ENCODE assay signal across 9 cellular contexts in the genomic region with DNA sequence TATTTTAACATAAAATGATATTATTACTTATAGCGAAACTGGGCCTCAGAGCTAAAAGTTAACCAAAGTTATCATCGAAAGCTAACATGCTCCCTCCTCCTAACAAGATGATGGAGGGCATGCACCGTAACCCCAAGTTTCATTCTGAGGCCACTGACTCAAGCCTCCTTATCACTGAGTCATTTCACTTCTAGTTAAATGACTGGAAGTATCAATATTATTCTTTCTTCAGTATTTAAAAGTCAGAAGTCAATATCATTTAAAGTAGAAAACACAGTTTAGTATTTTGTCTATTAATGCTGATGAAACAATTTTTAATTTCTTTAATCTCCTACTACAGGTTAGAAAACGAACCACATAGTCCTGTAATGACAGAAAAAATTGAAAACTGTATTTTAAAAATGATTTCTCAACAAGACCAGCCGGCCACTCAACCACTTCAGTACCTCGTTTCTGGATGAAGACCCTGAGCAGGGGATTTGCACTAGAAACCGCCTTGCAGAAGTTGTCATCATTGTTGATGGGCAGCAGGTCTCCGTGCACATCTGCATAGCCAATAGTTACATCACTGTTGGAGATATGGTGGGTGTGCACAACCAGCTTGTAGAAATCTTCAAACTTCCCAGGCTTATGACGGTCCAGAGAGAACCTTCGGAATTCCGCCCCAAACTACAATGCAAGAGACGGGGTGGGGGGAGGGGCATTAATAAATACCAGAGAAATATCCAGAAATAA. TPM values are rescaled to one million over a fixed set of nuclear protein-coding genes. Genes with fewer than 3 reads are reported as not detected.
DNase-seq lines count a peak whose midpoint lies in the region; ATAC-seq and TF ChIP-seq lines count a peak whose summit lies in the region.
"Had no signal": no experiment of that assay in that cellular context is flagged by ENCODE, and none has a peak within 500 bp of the region (broad histone marks: within the 10 kb centered on the region; RNA-seq: fewer than 3 reads in every experiment).

No MANE protein-coding gene starts in this region.

- CTCF ChIA-PET in T-cell (lab: Charles Lee), result no interaction called here

- TF ChIP-seq CTCF in GM12865 (IDR thresholded peaks at IDR 0.05; ENCODE audit: insufficient read depth, low read depth, low read length, missing control alignments), result no peak
- TF ChIP-seq CTCF in glutamatergic neuron (IDR thresholded peaks at IDR 0.05; ENCODE audit: partially characterized antibody, unreplicated experiment), result no peak

- H3K4me3 Mint-ChIP-seq in glutamatergic neuron (ENCODE audit: unreplicated experiment) (no peak overlapping the region), T-cell (no peak overlapping the region)

- DNase-seq in GM12865 (ENCODE audit: low read depth) (peak; percentile 86), glutamatergic neuron (no peak), epidermal melanocyte (ENCODE audit: insufficient read length, low spot score) (no peak), dermis blood vessel endothelial cell (no peak), T-cell (no peak)
- DNase-seq: NCI-H2227 treated with DMSO at 0.1 percent for 48 hours had no signal

- H3K4me3 ChIP-seq in GM12865 (ENCODE audit: low read depth, low read length), result no peak overlapping the region

- peaks cover 5% of the 10 kb centered on the region for H3K36me3 Mint-ChIP-seq in glutamatergic neuron (ENCODE audit: unreplicated experiment)
- no peaks in the 10 kb centered on the region for H3K36me3 Mint-ChIP-seq in T-cell

- H3K9me3 Mint-ChIP-seq in glutamatergic neuron (ENCODE audit: unreplicated experiment), result peaks cover 7% of the 10 kb centered on the region
- H3K9me3 Mint-ChIP-seq in T-cell, result no peaks in the 10 kb centered on the region

- H3K4me1 Mint-ChIP-seq in glutamatergic neuron (ENCODE audit: low read depth, unreplicated experiment) (peaks cover 43% of the 10 kb centered on the region), T-cell (no peaks in the 10 kb centered on the region)

- ATAC-seq in GM18909 (IDR thresholded peaks at IDR 0.05; ENCODE audit: poor library complexity, unreplicated experiment) (peak; percentile 94), HG02678 (IDR thresholded peaks at IDR 0.05; ENCODE audit: unreplicated experiment) (peak; percentile 85), HG03571 (IDR thresholded peaks at IDR 0.05; ENCODE audit: unreplicated experiment) (peak; percentile 95), T-cell (replicated peaks in 1 of 4) (no peak)

- POLR2A ChIA-PET in T-cell (lab: Charles Lee), result no interaction called here

- H3K27ac Mint-ChIP-seq in glutamatergic neuron (ENCODE audit: unreplicated experiment) (no peak overlapping the region), T-cell (no peak overlapping the region)

- peaks cover 1% of the 10 kb centered on the region for H3K27me3 Mint-ChIP-seq in glutamatergic neuron (ENCODE audit: unreplicated experiment)
- peaks cover 23 to 40% of the 10 kb centered on the region in 2 donors for H3K27me3 Mint-ChIP-seq in T-cell

RNA-seq across cellular contexts. Expression of a gene that starts 44.9 kb away (rescaled TPM):
- total RNA-seq in glutamatergic neuron (ENCODE audit: unreplicated experiment) (25.2 TPM), dermis blood vessel endothelial cell (25.4 and 60.2 TPM in 2 replicates), T-cell (under 1 TPM in 4 of 5 donors, not detected in 1; 0.15 to 0.96 (median 0.50) TPM)

Comparison
In these comparisons a context has a peak if more than half of its experiments do, and no peak if none do; other contexts are left out.
1. ATAC-seq: peak in GM18909 (single experiment), HG02678 (single experiment) and HG03571 (single experiment); none in T-cell (0 of 4).
2. RNA of a gene that starts 44.9 kb away (total RNA-seq): 25.4 to 60.2 TPM in dermis blood vessel endothelial cell and 25.2 TPM in glutamatergic neuron (single experiment); 0.15 to 0.96 TPM in T-cell; every median in the first group is over 10 times any median in the second.